Comparison of ENCODE assay signal across 21 cellular contexts in the genomic region with DNA sequence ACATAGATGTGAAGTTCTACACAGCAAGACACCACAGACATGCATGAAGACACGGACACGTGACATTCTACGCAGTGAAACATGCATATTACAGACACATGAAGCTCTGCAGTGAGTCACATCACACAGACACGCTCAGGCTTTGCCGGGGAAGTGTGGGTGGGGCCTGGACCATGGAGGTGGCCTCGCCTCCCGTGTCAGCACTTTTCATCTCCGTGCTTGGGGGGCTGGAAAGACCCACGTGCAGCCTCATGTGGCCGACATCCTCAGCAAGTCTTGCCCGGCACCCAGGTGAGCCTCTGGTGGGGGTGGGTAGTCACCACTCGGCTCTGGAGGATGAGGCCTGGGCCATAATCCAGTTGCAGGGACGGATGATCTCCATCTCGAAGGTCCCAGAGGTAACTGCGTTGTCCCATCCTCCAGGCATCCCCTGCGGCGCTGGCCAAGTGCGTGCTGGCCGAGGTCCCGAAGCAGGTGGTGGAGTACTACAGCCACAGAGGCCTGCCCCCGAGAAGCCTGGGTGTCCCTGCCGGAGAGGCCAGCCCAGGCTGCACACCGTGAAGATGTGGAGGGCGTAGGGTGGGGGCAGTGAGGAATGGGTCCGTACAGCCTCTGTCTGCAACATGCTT. TPM values are rescaled to one million over a fixed set of nuclear protein-coding genes. Genes with fewer than 3 reads are reported as not detected.
"Had no signal": no experiment of that assay in that cellular context is flagged by ENCODE, and none has a peak within 500 bp of the region (broad histone marks: within the 10 kb centered on the region; RNA-seq: fewer than 3 reads in every experiment).

No MANE protein-coding gene starts in this region.

- H3K4me1 ChIP-seq: colonic mucosa, foreskin keratinocyte, sigmoid colon, stomach, transverse colon had no signal

- H3K4me3 ChIP-seq: colonic mucosa, sigmoid colon, skin epidermis, stomach, thoracic aorta, transverse colon had no signal

- H3K27ac Mint-ChIP-seq: nephron progenitor cell had no signal

- H3K9me3 ChIP-seq: colonic mucosa, sigmoid colon, stomach, thoracic aorta, transverse colon had no signal

- H3K9me3 Mint-ChIP-seq: naive thymus-derived CD4-positive, alpha-beta T cell; nephron progenitor cell had no signal

- H3K36me3 ChIP-seq: colonic mucosa, sigmoid colon, stomach, thoracic aorta, transverse colon had no signal

- H3K27me3 Mint-ChIP-seq: naive thymus-derived CD4-positive, alpha-beta T cell had no signal

- DNase-seq: colonic mucosa; dermis blood vessel endothelial cell; erythroblast; foreskin keratinocyte; head of caudate nucleus; hippocampal formation; mammary epithelial cell; naive thymus-derived CD4-positive, alpha-beta T cell; nephron progenitor cell; sigmoid colon; stimulated activated CD4-positive, alpha-beta T cell treated with anti-CD3 and anti-CD28 coated beads, Interleukin-12 subunit alpha, Interleukin-12 subunit beta, amount 100 ng/mL, for 4 hours; stimulated activated naive CD4-positive, alpha-beta T cell; stomach; substantia nigra; transverse colon had no signal

- ATAC-seq: foreskin keratinocyte; naive thymus-derived CD4-positive, alpha-beta T cell had no signal

- H3K27me3 ChIP-seq: colonic mucosa, foreskin keratinocyte, sigmoid colon, stomach, transverse colon had no signal

- H3K4me3 Mint-ChIP-seq: naive thymus-derived CD4-positive, alpha-beta T cell; nephron progenitor cell had no signal

- FAIRE-seq: endothelial cell of umbilical vein had no signal

- H3K27ac ChIP-seq: colonic mucosa, foreskin keratinocyte, sigmoid colon, skin epidermis, stomach, thoracic aorta, transverse colon had no signal

- H3K36me3 Mint-ChIP-seq: naive thymus-derived CD4-positive, alpha-beta T cell had no signal

RNA-seq across cellular contexts. Expression of a gene that starts 17.3 kb away (rescaled TPM):
- total RNA-seq: foreskin keratinocyte; mammary epithelial cell; mononuclear cell; naive thymus-derived CD4-positive, alpha-beta T cell; osteocyte; sigmoid colon; thoracic aorta had no signal
- polyA plus RNA-seq: foreskin keratinocyte; mammary epithelial cell; naive thymus-derived CD4-positive, alpha-beta T cell had no signal

RNA-seq across cellular contexts. Expression of a gene that starts 20.6 kb away (rescaled TPM):
- total RNA-seq: thoracic aorta, urinary bladder had no signal
- polyA plus RNA-seq: naive thymus-derived CD4-positive, alpha-beta T cell had no signal
